In genomic region chr11:112289588-112290461, GRCh38 we compare ENCODE assay signal across 8 cellular contexts. TPM values are rescaled to one million over a fixed set of nuclear protein-coding genes. Genes with fewer than 3 reads are reported as not detected.
DNase-seq lines count a peak whose midpoint lies in the region; ATAC-seq and TF ChIP-seq lines count a peak whose summit lies in the region.

No MANE protein-coding gene starts in this region.

- H3K4me3 ChIP-seq in endocrine pancreas (ENCODE audit: control insufficient read depth, insufficient read depth, low read length): peak overlapping the region; percentile 54

- H3K36me3 ChIP-seq in endocrine pancreas (ENCODE audit: control insufficient read depth, insufficient read depth, low read length): no peaks in the 10 kb centered on the region

- H3K27me3 ChIP-seq in endocrine pancreas (ENCODE audit: control insufficient read depth, insufficient read depth, low read length): no peaks in the 10 kb centered on the region

- peak; percentile 65 for TF ChIP-seq CTCF in AG09319 (IDR thresholded peaks at IDR 0.05; ENCODE audit: low read depth, low read length)

- no peaks in the 10 kb centered on the region for H3K9me3 ChIP-seq in endocrine pancreas (ENCODE audit: control insufficient read depth, low read length)

- H3K4me1 ChIP-seq in endocrine pancreas (ENCODE audit: control insufficient read depth, insufficient read depth, low read length): no peaks in the 10 kb centered on the region

- DNase-seq in AG09319 (ENCODE audit: extremely low read depth, low read depth) (peak; percentile 34), NCI-H748 (lab: John Stamatoyannopoulos, UW; ENCODE audit: unreplicated experiment) (peak; percentile 66), mesenteric fat pad (ENCODE audit: low spot score) (peak; percentile 96)
- DNase-seq in activated CD8-positive, alpha-beta memory T cell treated with anti-CD3 and anti-CD28 coated beads for 48 hours (ENCODE audit: low read depth in 2 of 3, low spot score in 2 of 3): peak; percentile 67 to 78 (median 68)
- peak; percentile 69 for DNase-seq in stimulated activated CD8-positive, alpha-beta memory T cell treated with anti-CD3 and anti-CD28 coated beads, Interleukin-15, amount 100 ng/mL, for 24 hours (ENCODE audit: low read depth)

- ATAC-seq in GM18868 (IDR thresholded peaks at IDR 0.05; ENCODE audit: unreplicated experiment) (peak; percentile 96), HG03108 (IDR thresholded peaks at IDR 0.05; ENCODE audit: unreplicated experiment) (peak; percentile 92)

- H3K9ac ChIP-seq in endocrine pancreas (ENCODE audit: control insufficient read depth, insufficient read depth, low read length): peak overlapping the region; percentile 38

RNA-seq across cellular contexts. Expression of gene PLET1, which starts 29.2 kb away (rescaled TPM):
- total RNA-seq in mesenteric fat pad: not detected

Comparison
In these comparisons a context has a peak if more than half of its experiments do, and no peak if none do; other contexts are left out.
1. Peak in every context shown above with its lines: DNase-seq, ATAC-seq and H3K4me3 ChIP-seq.
2. DNase-seq: peak in every context shown above with its lines; median percentile 96 in mesenteric fat pad; 69 in stimulated activated CD8-positive, alpha-beta memory T cell treated with anti-CD3 and anti-CD28 coated beads, Interleukin-15, amount 100 ng/mL, for 24 hours; 68 in activated CD8-positive, alpha-beta memory T cell treated with anti-CD3 and anti-CD28 coated beads for 48 hours; 66 in NCI-H748; 34 in AG09319.